ENCODE assay signal across 27 cellular contexts in genomic region chr3:191100516-191100915, GRCh38.
"Had no signal": no experiment of that assay in that cellular context is flagged by ENCODE, and none has a peak within 500 bp of the region (broad histone marks: within the 10 kb centered on the region; RNA-seq: fewer than 3 reads in every experiment).

No MANE protein-coding gene starts in this region.

- H3K27me3 ChIP-seq: colonic mucosa, esophagus squamous epithelium, gastroesophageal sphincter, heart left ventricle, hepatocyte, left lung, neural progenitor cell, testis, tibial artery had no signal

- H3K4me3 ChIP-seq: colonic mucosa, esophagus squamous epithelium, gastroesophageal sphincter, heart left ventricle, hepatocyte, left lung, neural progenitor cell, psoas muscle, skin epidermis, spleen, testis, tibial artery had no signal

- H3K36me3 ChIP-seq: colonic mucosa, esophagus squamous epithelium, gastroesophageal sphincter, heart left ventricle, left lung, neural progenitor cell, spleen, tibial artery had no signal

- H3K9me3 Mint-ChIP-seq: nephron, neural progenitor cell, type B pancreatic cell had no signal

- H3K4me2 ChIP-seq: hepatocyte, neural progenitor cell had no signal

- ATAC-seq: gastroesophageal sphincter; heart left ventricle; left cardiac atrium; left lung; naive thymus-derived CD4-positive, alpha-beta T cell; psoas muscle; right cardiac atrium; stimulated activated memory B cell treated with anti-CD40 and anti-IgM and Interleukin-4, amounts not matched to agents 10 μg/mL and 1 μg/mL and 100 μg/mL, for 72 hours; stimulated activated naive CD8-positive, alpha-beta T cell treated with anti-CD3 and anti-CD28 coated beads, Interleukin-15, Interleukin-2, amounts not matched to agents 100 U/mL and 50 U/mL, for 24 hours had no signal

- H3K27ac Mint-ChIP-seq: dendritic cell treated with granulocyte-macrophage colony-stimulating factor and Interleukin-4, amounts not matched to agents 40 ng/mL and 50 ng/mL, for 4 days; naive thymus-derived CD4-positive, alpha-beta T cell; nephron; neural progenitor cell; stimulated activated memory B cell treated with anti-CD40 and anti-IgM and Interleukin-4, amounts not matched to agents 10 μg/mL and 1 μg/mL and 100 μg/mL, for 72 hours; type B pancreatic cell had no signal

- H3K4me3 Mint-ChIP-seq: central memory CD8-positive, alpha-beta T cell; dendritic cell treated with granulocyte-macrophage colony-stimulating factor and Interleukin-4, amounts not matched to agents 40 ng/mL and 50 ng/mL, for 4 days; naive thymus-derived CD4-positive, alpha-beta T cell; nephron; neural progenitor cell; stimulated activated memory B cell treated with anti-CD40 and anti-IgM and Interleukin-4, amounts not matched to agents 10 μg/mL and 1 μg/mL and 100 μg/mL, for 72 hours; type B pancreatic cell had no signal

- H3K27ac ChIP-seq: colonic mucosa, esophagus squamous epithelium, gastroesophageal sphincter, heart left ventricle, hepatocyte, left lung, neural progenitor cell, psoas muscle, skin epidermis, spleen, testis, tibial artery had no signal

- H3K9ac ChIP-seq: neural progenitor cell had no signal

- H3K36me3 Mint-ChIP-seq: naive thymus-derived CD4-positive, alpha-beta T cell; neural progenitor cell; stimulated activated memory B cell treated with anti-CD40 and anti-IgM and Interleukin-4, amounts not matched to agents 10 μg/mL and 1 μg/mL and 100 μg/mL, for 72 hours; type B pancreatic cell had no signal

- H3K4me1 Mint-ChIP-seq: central memory CD8-positive, alpha-beta T cell; naive thymus-derived CD4-positive, alpha-beta T cell; neural progenitor cell had no signal

- H2AFZ ChIP-seq: hepatocyte, neural progenitor cell had no signal

- H3K4me1 ChIP-seq: colonic mucosa, esophagus squamous epithelium, gastroesophageal sphincter, heart left ventricle, left lung, neural progenitor cell, psoas muscle, spleen, testis, tibial artery had no signal

- FAIRE-seq: endometrium had no signal

- H3K27me3 Mint-ChIP-seq: central memory CD8-positive, alpha-beta T cell; dendritic cell treated with granulocyte-macrophage colony-stimulating factor and Interleukin-4, amounts not matched to agents 40 ng/mL and 50 ng/mL, for 4 days; type B pancreatic cell had no signal

- DNase-seq: colonic mucosa; effector memory CD4-positive, alpha-beta T cell; esophagus squamous epithelium; heart left ventricle; left cardiac atrium; left lung; mesendoderm; midbrain; naive thymus-derived CD4-positive, alpha-beta T cell; psoas muscle; right cardiac atrium; spleen; stimulated activated CD4-positive, alpha-beta T cell treated with anti-CD3 and anti-CD28 coated beads, Interleukin-4, amount 100 ng/mL, for 4 hours; stimulated activated naive CD8-positive, alpha-beta T cell treated with anti-CD3 and anti-CD28 coated beads, Interleukin-15, Interleukin-2, amounts not matched to agents 100 U/mL and 50 U/mL, for 24 hours; substantia nigra; testis; tibial artery had no signal

- H3K79me2 ChIP-seq: hepatocyte had no signal

- H3K9me3 ChIP-seq: colonic mucosa, esophagus squamous epithelium, gastroesophageal sphincter, heart left ventricle, left lung, psoas muscle, spleen, testis, tibial artery had no signal
